In genomic region chr4:104642521-104642920, GRCh38 we compare ENCODE assay signal across 8 cellular contexts.
"Had no signal": no experiment of that assay in that cellular context is flagged by ENCODE, and none has a peak within 500 bp of the region (broad histone marks: within the 10 kb centered on the region; RNA-seq: fewer than 3 reads in every experiment).

No MANE protein-coding gene starts in this region.

- H3K4me1 ChIP-seq: HAP-1 had no signal

- H3K4me3 Mint-ChIP-seq: HFFc6, IgD-negative memory B cell had no signal

- H3K4me3 ChIP-seq: GM23248, HAP-1 had no signal

- H3K9ac ChIP-seq: GM23248 had no signal

- H3K4me1 Mint-ChIP-seq: IgD-negative memory B cell had no signal

- H2AFZ ChIP-seq: GM23248 had no signal

- ATAC-seq: HCT116 had no signal

- H3K27ac ChIP-seq: GM23248 had no signal

- H3K27ac Mint-ChIP-seq: HFFc6, IgD-negative memory B cell had no signal

- H3K9me3 ChIP-seq: HAP-1 had no signal

- H3K36me3 Mint-ChIP-seq: IgD-negative memory B cell had no signal

- H3K36me3 ChIP-seq: HAP-1 had no signal

- DNase-seq: GM23248, GOT3, H7, HFFc6, KBM-7 had no signal

- H3K9me3 Mint-ChIP-seq: IgD-negative memory B cell had no signal
